ENCODE assay signal across 8 cellular contexts in genomic region chr18:48031011-48031480, GRCh38.
DNase-seq lines count a peak whose midpoint lies in the region; ATAC-seq, FAIRE-seq and TF ChIP-seq lines count a peak whose summit lies in the region.

No MANE protein-coding gene starts in this region.

- no peak for TF ChIP-seq POLR2A in upper lobe of left lung (IDR thresholded peaks at IDR 0.05)

- peak; percentile 81 for TF ChIP-seq CTCF in HFF-Myc (IDR thresholded peaks at IDR 0.05; ENCODE audit: low read depth, low read length, missing control alignments)
- TF ChIP-seq CTCF in brain (conservative IDR thresholded peaks at IDR 0.05): peak; percentile 84 to 90
- TF ChIP-seq CTCF in kidney (IDR thresholded peaks at IDR 0.05; ENCODE audit: borderline replicate concordance, extremely low read depth, insufficient read depth): peak; percentile 80
- peak; percentile 39 to 72 (median 63) for TF ChIP-seq CTCF in upper lobe of left lung (IDR thresholded peaks at IDR 0.05)

- H3K4me1 ChIP-seq in kidney (ENCODE audit: control insufficient read depth in 1 of 2, insufficient read depth in 1 of 2, low read depth in 1 of 2, low read length in 2 of 2) (peaks cover 5 to 12% of the 10 kb centered on the region in 2 donors), upper lobe of left lung (peaks cover 0 to 14% (median 12%) of the 10 kb centered on the region in 4 donors)

- H3K27me3 Mint-ChIP-seq in brain: no peaks in the 10 kb centered on the region
- no peaks in the 10 kb centered on the region for H3K27me3 Mint-ChIP-seq in activated naive CD8-positive, alpha-beta T cell treated with anti-CD3 and anti-CD28 coated beads, Interleukin-2, amount 50 U/mL, for 24 hours

- no peak for TF ChIP-seq EP300 in upper lobe of left lung (IDR thresholded peaks at IDR 0.05)

- no peak for FAIRE-seq in kidney (lab: Jason Lieb, UNC)

- no peak overlapping the region for H3K4me3 Mint-ChIP-seq in brain
- H3K4me3 Mint-ChIP-seq in activated naive CD8-positive, alpha-beta T cell treated with anti-CD3 and anti-CD28 coated beads, Interleukin-2, amount 50 U/mL, for 24 hours: no peak overlapping the region

- WGBS in upper lobe of left lung, 2 donors: 0 to 25% methylated on average over 1 of the region's 1 CpG

- no peak overlapping the region for H3K27ac ChIP-seq in kidney (ENCODE audit: low read depth in 2 of 2, low read length in 2 of 2)
- H3K27ac ChIP-seq in upper lobe of left lung: no peak overlapping the region

- H3K9ac ChIP-seq in kidney (ENCODE audit: low read length in 2 of 2): no peak overlapping the region

- DNase-seq in Caki2 (ENCODE audit: low read depth): peak; percentile 40
- no peak for DNase-seq in HFF-Myc (ENCODE audit: extremely low read depth, low read depth)
- DNase-seq in NCI-H526 (lab: John Stamatoyannopoulos, UW): peak; percentile 52 to 80
- DNase-seq in kidney: peak; percentile 49
- DNase-seq in upper lobe of left lung: peak in 1 of 2 donors; percentile 61
- no peak for DNase-seq in activated naive CD8-positive, alpha-beta T cell treated with anti-CD3 and anti-CD28 coated beads, Interleukin-2, amount 50 U/mL, for 24 hours

- intact Hi-C loops in kidney (cut with DNase I): loop anchor here (5.0 kb wide), 1 partner anchor 416 kb away; no protein-coding TSS in a partner anchor

- in situ Hi-C loops in Caki2 (cut with HindIII; ENCODE audit: low pct_unique_long_range_greater_than_20kb, low sequenced_read_pairs): loop anchor here (25.0 kb wide), 1 partner anchor 406 kb away; no protein-coding TSS in a partner anchor

- ATAC-seq in upper lobe of left lung (ENCODE audit: low FRiP score in 2 of 2) (peak; percentile 39 to 64), GM18868 (IDR thresholded peaks at IDR 0.05; ENCODE audit: unreplicated experiment) (no peak)
- ATAC-seq in activated naive CD8-positive, alpha-beta T cell treated with anti-CD3 and anti-CD28 coated beads, Interleukin-2, amount 50 U/mL, for 24 hours: no peak

- peak overlapping the region in 3 of 5 experiments; percentile 52 to 70 (median 69) for H3K27ac Mint-ChIP-seq in brain
- H3K27ac Mint-ChIP-seq in activated naive CD8-positive, alpha-beta T cell treated with anti-CD3 and anti-CD28 coated beads, Interleukin-2, amount 50 U/mL, for 24 hours: no peak overlapping the region

- no peaks in the 10 kb centered on the region for H3K36me3 Mint-ChIP-seq in brain
- no peaks in the 10 kb centered on the region for H3K36me3 Mint-ChIP-seq in activated naive CD8-positive, alpha-beta T cell treated with anti-CD3 and anti-CD28 coated beads, Interleukin-2, amount 50 U/mL, for 24 hours (ENCODE audit: low read depth)

- no peak overlapping the region for H3K4me3 ChIP-seq in HFF-Myc (replicated peaks; ENCODE audit: low read depth, low read length)
- no peak overlapping the region for H3K4me3 ChIP-seq in kidney (ENCODE audit: low read length in 2 of 2)
- H3K4me3 ChIP-seq in upper lobe of left lung: no peak overlapping the region

- H3K27me3 ChIP-seq in upper lobe of left lung: no peaks in the 10 kb centered on the region

- no peaks in the 10 kb centered on the region for H3K9me3 Mint-ChIP-seq in brain
- no peaks in the 10 kb centered on the region for H3K9me3 Mint-ChIP-seq in activated naive CD8-positive, alpha-beta T cell treated with anti-CD3 and anti-CD28 coated beads, Interleukin-2, amount 50 U/mL, for 24 hours

- peaks cover 31% of the 10 kb centered on the region for H3K4me1 Mint-ChIP-seq in brain
- no peaks in the 10 kb centered on the region for H3K4me1 Mint-ChIP-seq in activated naive CD8-positive, alpha-beta T cell treated with anti-CD3 and anti-CD28 coated beads, Interleukin-2, amount 50 U/mL, for 24 hours

- no peaks in the 10 kb centered on the region for H3K9me3 ChIP-seq in kidney (ENCODE audit: control insufficient read depth in 1 of 2, low read length in 2 of 2)
- H3K9me3 ChIP-seq in upper lobe of left lung: no peaks in the 10 kb centered on the region

- H3K36me3 ChIP-seq in kidney (ENCODE audit: control insufficient read depth in 1 of 2, insufficient read depth in 2 of 2, low read length in 2 of 2) (no peaks in the 10 kb centered on the region), upper lobe of left lung (no peaks in the 10 kb centered on the region)

Comparison
In these comparisons a context has a peak if more than half of its experiments do, and no peak if none do; other contexts are left out.
1. DNase-seq: peak in Caki2 (single experiment), NCI-H526 (2 of 2) and kidney (single experiment); none in HFF-Myc (single experiment) and activated naive CD8-positive, alpha-beta T cell treated with anti-CD3 and anti-CD28 coated beads, Interleukin-2, amount 50 U/mL, for 24 hours (single experiment).
2. ATAC-seq: peak in upper lobe of left lung (2 of 2); none in GM18868 (single experiment) and activated naive CD8-positive, alpha-beta T cell treated with anti-CD3 and anti-CD28 coated beads, Interleukin-2, amount 50 U/mL, for 24 hours (single experiment).
3. Peak in every context shown above with its lines, with median percentiles within 50 percentile points of each other: CTCF ChIP-seq.